Comparison of ENCODE assay signal across 1 cellular context in the genomic region with DNA sequence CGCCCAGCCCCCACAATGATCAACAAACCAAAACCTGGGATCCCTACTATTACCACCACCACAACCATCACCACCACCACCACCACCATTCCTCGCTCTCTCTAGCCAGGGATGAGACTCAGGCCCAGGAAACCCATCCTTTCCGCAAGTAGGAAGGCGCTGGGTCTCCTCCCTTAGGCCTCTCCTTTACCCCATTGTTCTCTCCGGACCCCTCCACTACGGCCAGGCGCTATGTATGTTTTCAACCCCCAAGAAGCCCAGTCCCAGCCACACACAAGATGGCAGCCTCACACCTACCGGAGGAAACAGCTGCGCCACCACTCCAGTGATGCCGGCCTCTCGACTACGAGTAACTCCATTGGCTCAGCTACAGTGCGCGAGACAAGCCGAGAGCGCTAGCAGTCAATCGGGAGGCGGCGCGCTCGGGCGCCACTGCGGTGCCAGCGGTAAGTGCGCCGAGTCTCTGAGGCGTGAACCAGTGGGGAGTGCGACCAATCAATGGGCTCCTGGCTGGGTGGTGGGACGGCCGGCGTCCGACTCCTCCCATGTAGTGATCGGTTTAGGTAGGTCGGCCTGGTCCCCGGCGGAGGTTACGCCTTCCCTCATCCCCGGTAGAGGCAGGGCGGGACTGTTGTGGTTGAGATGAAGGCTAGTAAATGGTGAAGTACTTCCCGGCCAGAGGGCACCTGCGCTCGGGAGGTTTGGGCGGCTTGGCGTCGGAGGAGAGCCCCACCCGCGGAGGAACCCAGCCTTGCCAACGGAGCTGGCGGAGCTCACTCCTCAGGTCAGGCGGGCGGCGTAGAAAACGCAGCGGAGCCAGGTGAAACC.
TF ChIP-seq lines count a peak whose summit lies in the region.

A gene (minus strand): TSS at position 376 of the 828 bp plus-strand sequence. CDS start 61,154 bp downstream, outside the sequence.
A gene with protein sequence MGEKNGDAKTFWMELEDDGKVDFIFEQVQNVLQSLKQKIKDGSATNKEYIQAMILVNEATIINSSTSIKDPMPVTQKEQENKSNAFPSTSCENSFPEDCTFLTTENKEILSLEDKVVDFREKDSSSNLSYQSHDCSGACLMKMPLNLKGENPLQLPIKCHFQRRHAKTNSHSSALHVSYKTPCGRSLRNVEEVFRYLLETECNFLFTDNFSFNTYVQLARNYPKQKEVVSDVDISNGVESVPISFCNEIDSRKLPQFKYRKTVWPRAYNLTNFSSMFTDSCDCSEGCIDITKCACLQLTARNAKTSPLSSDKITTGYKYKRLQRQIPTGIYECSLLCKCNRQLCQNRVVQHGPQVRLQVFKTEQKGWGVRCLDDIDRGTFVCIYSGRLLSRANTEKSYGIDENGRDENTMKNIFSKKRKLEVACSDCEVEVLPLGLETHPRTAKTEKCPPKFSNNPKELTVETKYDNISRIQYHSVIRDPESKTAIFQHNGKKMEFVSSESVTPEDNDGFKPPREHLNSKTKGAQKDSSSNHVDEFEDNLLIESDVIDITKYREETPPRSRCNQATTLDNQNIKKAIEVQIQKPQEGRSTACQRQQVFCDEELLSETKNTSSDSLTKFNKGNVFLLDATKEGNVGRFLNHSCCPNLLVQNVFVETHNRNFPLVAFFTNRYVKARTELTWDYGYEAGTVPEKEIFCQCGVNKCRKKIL (plus strand): TSS at position 586 of the 828 bp plus-strand sequence. CDS start 7,620 bp downstream, outside the sequence.

TF ChIP-seq in HepG2, 621 proteins besides CTCF, POLR2A, EP300 and RAD21 (continued from another document and continues in another):
- TF ChIP-seq, protein P1, sequence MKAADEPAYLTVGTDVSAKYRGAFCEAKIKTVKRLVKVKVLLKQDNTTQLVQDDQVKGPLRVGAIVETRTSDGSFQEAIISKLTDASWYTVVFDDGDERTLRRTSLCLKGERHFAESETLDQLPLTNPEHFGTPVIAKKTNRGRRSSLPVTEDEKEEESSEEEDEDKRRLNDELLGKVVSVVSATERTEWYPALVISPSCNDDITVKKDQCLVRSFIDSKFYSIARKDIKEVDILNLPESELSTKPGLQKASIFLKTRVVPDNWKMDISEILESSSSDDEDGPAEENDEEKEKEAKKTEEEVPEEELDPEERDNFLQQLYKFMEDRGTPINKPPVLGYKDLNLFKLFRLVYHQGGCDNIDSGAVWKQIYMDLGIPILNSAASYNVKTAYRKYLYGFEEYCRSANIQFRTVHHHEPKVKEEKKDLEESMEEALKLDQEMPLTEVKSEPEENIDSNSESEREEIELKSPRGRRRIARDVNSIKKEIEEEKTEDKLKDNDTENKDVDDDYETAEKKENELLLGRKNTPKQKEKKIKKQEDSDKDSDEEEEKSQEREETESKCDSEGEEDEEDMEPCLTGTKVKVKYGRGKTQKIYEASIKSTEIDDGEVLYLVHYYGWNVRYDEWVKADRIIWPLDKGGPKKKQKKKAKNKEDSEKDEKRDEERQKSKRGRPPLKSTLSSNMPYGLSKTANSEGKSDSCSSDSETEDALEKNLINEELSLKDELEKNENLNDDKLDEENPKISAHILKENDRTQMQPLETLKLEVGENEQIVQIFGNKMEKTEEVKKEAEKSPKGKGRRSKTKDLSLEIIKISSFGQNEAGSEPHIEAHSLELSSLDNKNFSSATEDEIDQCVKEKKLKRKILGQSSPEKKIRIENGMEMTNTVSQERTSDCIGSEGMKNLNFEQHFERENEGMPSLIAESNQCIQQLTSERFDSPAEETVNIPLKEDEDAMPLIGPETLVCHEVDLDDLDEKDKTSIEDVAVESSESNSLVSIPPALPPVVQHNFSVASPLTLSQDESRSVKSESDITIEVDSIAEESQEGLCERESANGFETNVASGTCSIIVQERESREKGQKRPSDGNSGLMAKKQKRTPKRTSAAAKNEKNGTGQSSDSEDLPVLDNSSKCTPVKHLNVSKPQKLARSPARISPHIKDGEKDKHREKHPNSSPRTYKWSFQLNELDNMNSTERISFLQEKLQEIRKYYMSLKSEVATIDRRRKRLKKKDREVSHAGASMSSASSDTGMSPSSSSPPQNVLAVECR (CRISPR knock-in tag; IDR thresholded peaks at IDR 0.05; ENCODE audit: borderline replicate concordance): peak; percentile 70; the same call in 1 of the 2 replicates
- TF ChIP-seq ZNF564 (CRISPR knock-in tag; IDR thresholded peaks at IDR 0.05) (0 out of 2 replicates have a peak, but pooled peaks have one; percentile 55), PAWR (CRISPR knock-in tag; IDR thresholded peaks at IDR 0.05; ENCODE audit: borderline replicate concordance) (no peak), TCF7 (IDR thresholded peaks at IDR 0.05; ENCODE audit: low read depth) (peak; percentile 29; the same call in 1 of the 2 replicates), NFKBIZ (CRISPR knock-in tag; IDR thresholded peaks at IDR 0.05) (peak; percentile 15; the same call in 1 of the 2 replicates), FOXJ3 (CRISPR knock-in tag; IDR thresholded peaks at IDR 0.05; ENCODE audit: borderline replicate concordance) (no peak), YY1 (IDR thresholded peaks at IDR 0.05; ENCODE audit: insufficient read depth, insufficient replicate concordance, low read depth, low read length) (peak; percentile 99), ZNF335 (CRISPR knock-in tag; IDR thresholded peaks at IDR 0.05) (no peak), ERF (CRISPR knock-in tag; IDR thresholded peaks at IDR 0.05) (peak; percentile 76), CHD2 (IDR thresholded peaks at IDR 0.05; ENCODE audit: low read depth, low read length) (peak; percentile 93), DR1 (CRISPR knock-in tag; IDR thresholded peaks at IDR 0.05) (peak; percentile 75), POLR2AphosphoS5 (IDR thresholded peaks at IDR 0.05; ENCODE audit: low read depth, low read length) (peak; percentile 81), ZNF337 (CRISPR knock-in tag; IDR thresholded peaks at IDR 0.05; ENCODE audit: borderline replicate concordance, low read depth) (peak; percentile 43; the same call in 1 of the 2 replicates), ZFP62 (CRISPR knock-in tag; IDR thresholded peaks at IDR 0.05) (no peak), SMAD1 (CRISPR knock-in tag; IDR thresholded peaks at IDR 0.05; ENCODE audit: borderline replicate concordance, low read depth) (peak; percentile 91; the same call in 1 of the 2 replicates), TCF7L2 (IDR thresholded peaks at IDR 0.05; ENCODE audit: low read depth, low read length) (no peak), THAP11 (CRISPR knock-in tag; IDR thresholded peaks at IDR 0.05) (peak; percentile 89), PHF5A (CRISPR knock-in tag; IDR thresholded peaks at IDR 0.05; ENCODE audit: low read depth, unreplicated experiment) (peak; percentile 61), PHF20 (CRISPR knock-in tag; IDR thresholded peaks at IDR 0.05) (peak; percentile 54), THYN1 (CRISPR knock-in tag; IDR thresholded peaks at IDR 0.05; ENCODE audit: borderline replicate concordance, low read depth) (peak; percentile 48; the same call in 1 of the 2 replicates), ZNF383 (CRISPR knock-in tag; IDR thresholded peaks at IDR 0.05; ENCODE audit: borderline replicate concordance) (no peak), FOXA1 (IDR thresholded peaks at IDR 0.05) (no peak), FOXA1 (CRISPR knock-in tag; IDR thresholded peaks at IDR 0.05) (peak; percentile 17; the same call in 1 of the 2 replicates), ZSCAN30 (CRISPR knock-in tag; IDR thresholded peaks at IDR 0.05) (0 out of 2 replicates have a peak, but pooled peaks have one; percentile 70), RBM22 (optimal IDR thresholded peaks at IDR 0.05; ENCODE audit: low read length) (peak; percentile 21), JUN (CRISPR knock-in tag; IDR thresholded peaks at IDR 0.05) (peak; percentile 37; the same call in 1 of the 2 replicates), NFYC (CRISPR knock-in tag; IDR thresholded peaks at IDR 0.05) (peak; percentile 92)
- TF ChIP-seq, protein P2, sequence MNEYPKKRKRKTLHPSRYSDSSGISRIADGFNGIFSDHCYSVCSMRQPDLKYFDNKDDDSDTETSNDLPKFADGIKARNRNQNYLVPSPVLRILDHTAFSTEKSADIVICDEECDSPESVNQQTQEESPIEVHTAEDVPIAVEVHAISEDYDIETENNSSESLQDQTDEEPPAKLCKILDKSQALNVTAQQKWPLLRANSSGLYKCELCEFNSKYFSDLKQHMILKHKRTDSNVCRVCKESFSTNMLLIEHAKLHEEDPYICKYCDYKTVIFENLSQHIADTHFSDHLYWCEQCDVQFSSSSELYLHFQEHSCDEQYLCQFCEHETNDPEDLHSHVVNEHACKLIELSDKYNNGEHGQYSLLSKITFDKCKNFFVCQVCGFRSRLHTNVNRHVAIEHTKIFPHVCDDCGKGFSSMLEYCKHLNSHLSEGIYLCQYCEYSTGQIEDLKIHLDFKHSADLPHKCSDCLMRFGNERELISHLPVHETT (CRISPR knock-in tag; conservative IDR thresholded peaks at IDR 0.05): peak; percentile 93
- TF ChIP-seq, protein P3, sequence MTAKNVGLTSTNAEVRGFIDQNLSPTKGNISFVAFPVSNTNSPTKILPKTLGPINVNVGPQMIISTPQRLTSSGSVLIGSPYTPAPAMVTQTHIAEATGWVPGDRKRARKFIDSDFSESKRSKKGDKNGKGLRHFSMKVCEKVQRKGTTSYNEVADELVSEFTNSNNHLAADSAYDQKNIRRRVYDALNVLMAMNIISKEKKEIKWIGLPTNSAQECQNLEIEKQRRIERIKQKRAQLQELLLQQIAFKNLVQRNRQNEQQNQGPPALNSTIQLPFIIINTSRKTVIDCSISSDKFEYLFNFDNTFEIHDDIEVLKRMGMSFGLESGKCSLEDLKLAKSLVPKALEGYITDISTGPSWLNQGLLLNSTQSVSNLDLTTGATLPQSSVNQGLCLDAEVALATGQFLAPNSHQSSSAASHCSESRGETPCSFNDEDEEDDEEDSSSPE (CRISPR knock-in tag; IDR thresholded peaks at IDR 0.05): peak; percentile 75
- TF ChIP-seq, protein P4, sequence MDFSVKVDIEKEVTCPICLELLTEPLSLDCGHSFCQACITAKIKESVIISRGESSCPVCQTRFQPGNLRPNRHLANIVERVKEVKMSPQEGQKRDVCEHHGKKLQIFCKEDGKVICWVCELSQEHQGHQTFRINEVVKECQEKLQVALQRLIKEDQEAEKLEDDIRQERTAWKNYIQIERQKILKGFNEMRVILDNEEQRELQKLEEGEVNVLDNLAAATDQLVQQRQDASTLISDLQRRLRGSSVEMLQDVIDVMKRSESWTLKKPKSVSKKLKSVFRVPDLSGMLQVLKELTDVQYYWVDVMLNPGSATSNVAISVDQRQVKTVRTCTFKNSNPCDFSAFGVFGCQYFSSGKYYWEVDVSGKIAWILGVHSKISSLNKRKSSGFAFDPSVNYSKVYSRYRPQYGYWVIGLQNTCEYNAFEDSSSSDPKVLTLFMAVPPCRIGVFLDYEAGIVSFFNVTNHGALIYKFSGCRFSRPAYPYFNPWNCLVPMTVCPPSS (IDR thresholded peaks at IDR 0.05): no peak
- TF ChIP-seq, protein P5, sequence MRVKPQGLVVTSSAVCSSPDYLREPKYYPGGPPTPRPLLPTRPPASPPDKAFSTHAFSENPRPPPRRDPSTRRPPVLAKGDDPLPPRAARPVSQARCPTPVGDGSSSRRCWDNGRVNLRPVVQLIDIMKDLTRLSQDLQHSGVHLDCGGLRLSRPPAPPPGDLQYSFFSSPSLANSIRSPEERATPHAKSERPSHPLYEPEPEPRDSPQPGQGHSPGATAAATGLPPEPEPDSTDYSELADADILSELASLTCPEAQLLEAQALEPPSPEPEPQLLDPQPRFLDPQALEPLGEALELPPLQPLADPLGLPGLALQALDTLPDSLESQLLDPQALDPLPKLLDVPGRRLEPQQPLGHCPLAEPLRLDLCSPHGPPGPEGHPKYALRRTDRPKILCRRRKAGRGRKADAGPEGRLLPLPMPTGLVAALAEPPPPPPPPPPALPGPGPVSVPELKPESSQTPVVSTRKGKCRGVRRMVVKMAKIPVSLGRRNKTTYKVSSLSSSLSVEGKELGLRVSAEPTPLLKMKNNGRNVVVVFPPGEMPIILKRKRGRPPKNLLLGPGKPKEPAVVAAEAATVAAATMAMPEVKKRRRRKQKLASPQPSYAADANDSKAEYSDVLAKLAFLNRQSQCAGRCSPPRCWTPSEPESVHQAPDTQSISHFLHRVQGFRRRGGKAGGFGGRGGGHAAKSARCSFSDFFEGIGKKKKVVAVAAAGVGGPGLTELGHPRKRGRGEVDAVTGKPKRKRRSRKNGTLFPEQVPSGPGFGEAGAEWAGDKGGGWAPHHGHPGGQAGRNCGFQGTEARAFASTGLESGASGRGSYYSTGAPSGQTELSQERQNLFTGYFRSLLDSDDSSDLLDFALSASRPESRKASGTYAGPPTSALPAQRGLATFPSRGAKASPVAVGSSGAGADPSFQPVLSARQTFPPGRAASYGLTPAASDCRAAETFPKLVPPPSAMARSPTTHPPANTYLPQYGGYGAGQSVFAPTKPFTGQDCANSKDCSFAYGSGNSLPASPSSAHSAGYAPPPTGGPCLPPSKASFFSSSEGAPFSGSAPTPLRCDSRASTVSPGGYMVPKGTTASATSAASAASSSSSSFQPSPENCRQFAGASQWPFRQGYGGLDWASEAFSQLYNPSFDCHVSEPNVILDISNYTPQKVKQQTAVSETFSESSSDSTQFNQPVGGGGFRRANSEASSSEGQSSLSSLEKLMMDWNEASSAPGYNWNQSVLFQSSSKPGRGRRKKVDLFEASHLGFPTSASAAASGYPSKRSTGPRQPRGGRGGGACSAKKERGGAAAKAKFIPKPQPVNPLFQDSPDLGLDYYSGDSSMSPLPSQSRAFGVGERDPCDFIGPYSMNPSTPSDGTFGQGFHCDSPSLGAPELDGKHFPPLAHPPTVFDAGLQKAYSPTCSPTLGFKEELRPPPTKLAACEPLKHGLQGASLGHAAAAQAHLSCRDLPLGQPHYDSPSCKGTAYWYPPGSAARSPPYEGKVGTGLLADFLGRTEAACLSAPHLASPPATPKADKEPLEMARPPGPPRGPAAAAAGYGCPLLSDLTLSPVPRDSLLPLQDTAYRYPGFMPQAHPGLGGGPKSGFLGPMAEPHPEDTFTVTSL (CRISPR knock-in tag; IDR thresholded peaks at IDR 0.05; ENCODE audit: borderline replicate concordance): peak; percentile 84
